In the genomic region with DNA sequence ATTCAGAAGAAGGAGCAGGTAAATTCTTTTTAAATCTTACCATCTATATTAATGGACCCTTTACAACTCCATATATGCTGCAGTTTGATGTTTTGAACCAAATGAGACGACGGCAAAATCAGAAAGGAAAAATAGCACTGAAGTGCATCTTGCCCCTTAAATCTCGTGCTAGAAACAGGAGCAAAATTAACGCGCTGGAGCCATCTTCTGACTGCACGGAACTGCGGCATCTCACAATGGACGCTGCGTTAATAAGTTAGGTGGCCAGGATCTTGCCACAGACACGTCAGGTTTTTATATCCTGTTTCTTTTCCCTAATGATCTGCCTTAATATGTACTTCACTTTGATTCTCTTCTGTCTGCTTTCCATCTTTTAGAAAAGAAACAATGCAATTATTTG, we compare ENCODE assay signal across 8 cellular contexts.
DNase-seq lines count a peak whose midpoint lies in the region; ATAC-seq and TF ChIP-seq lines count a peak whose summit lies in the region.

No MANE protein-coding gene starts in this region.

- no peaks in the 10 kb centered on the region for H3K27me3 ChIP-seq in spleen (replicated peaks in 1 of 7)

- intact Hi-C loops in sciatic nerve (cut with DNase I), result no loop called here
- intact Hi-C loops in spleen (cut with DNase I; ENCODE audit: low total_unique reads), result no loop called here

- no peaks in the 10 kb centered on the region for H3K4me1 ChIP-seq in spleen

- TF ChIP-seq CTCF in GM12872 (IDR thresholded peaks at IDR 0.05; ENCODE audit: insufficient read depth, low read depth, low read length), result 0 out of 3 replicates have a peak, but pooled peaks have one; percentile 13
- peak; percentile 43 for TF ChIP-seq CTCF in fibroblast of the aortic adventitia (IDR thresholded peaks at IDR 0.05; ENCODE audit: insufficient read depth, low read length)
- TF ChIP-seq CTCF in spleen (IDR thresholded peaks at IDR 0.05 in 8 of 11, conservative IDR thresholded peaks at IDR 0.05 in 3 of 11), result no peak

- no peaks in the 10 kb centered on the region for H3K9me3 ChIP-seq in spleen

- peak; percentile 95 for DNase-seq in NCI-H69 (lab: John Stamatoyannopoulos, UW)
- DNase-seq in fibroblast of the aortic adventitia (ENCODE audit: low read depth), result peak; percentile 79
- peak; percentile 56 for DNase-seq in sciatic nerve (ENCODE audit: low spot score)
- DNase-seq in stimulated activated CD4-positive, alpha-beta T cell treated with anti-CD3 and anti-CD28 coated beads, Interleukin-4, amount 100 ng/mL, for 1 hour, result no peak
- DNase-seq in spleen, result no peak

- no peak overlapping the region for H3K27ac ChIP-seq in spleen

- no peak for TF ChIP-seq POLR2A in spleen (IDR thresholded peaks at IDR 0.05)

- H3K4me3 ChIP-seq in fibroblast of the aortic adventitia (ENCODE audit: low read depth, low read length), result no peak overlapping the region
- no peak overlapping the region for H3K4me3 ChIP-seq in spleen

- 61 to 71% (median 67%) methylated on average over 10 of the region's 10 CpGs for WGBS in spleen, 5 donors

- ATAC-seq in sciatic nerve (no peak), HG02623 (IDR thresholded peaks at IDR 0.05; ENCODE audit: unreplicated experiment) (no peak), GM19397 (IDR thresholded peaks at IDR 0.05; ENCODE audit: unreplicated experiment) (no peak)

- no peaks in the 10 kb centered on the region for H3K36me3 ChIP-seq in spleen

Comparison
In these comparisons a context has a peak if more than half of its experiments do, and no peak if none do; other contexts are left out.
1. CTCF ChIP-seq: peak in GM12872 (single experiment) and fibroblast of the aortic adventitia (single experiment); none in spleen (0 of 11).
2. DNase-seq: peak in NCI-H69 (single experiment), fibroblast of the aortic adventitia (single experiment) and sciatic nerve (single experiment); none in stimulated activated CD4-positive, alpha-beta T cell treated with anti-CD3 and anti-CD28 coated beads, Interleukin-4, amount 100 ng/mL, for 1 hour (single experiment) and spleen (single experiment).